In genomic region chr3:50345586-50345985, GRCh38 we compare ENCODE assay signal across 8 cellular contexts. TPM values are rescaled to one million over a fixed set of nuclear protein-coding genes. Genes with fewer than 3 reads are reported as not detected.
A peak's percentile ranks its signal among the peaks of the same experiment; 100 is the strongest.
DNase-seq lines count a peak whose midpoint lies in the region; ATAC-seq and TF ChIP-seq lines count a peak whose summit lies in the region.

Gene ZMYND10, minus strand, starts transcription at chr3:50345732. Its CDS starts 153 bp downstream, at chr3:50345579.

- H3K36me3 Mint-ChIP-seq in T-helper 17 cell (ENCODE audit: low read depth), result peaks cover 2% of the 10 kb centered on the region

- peak within 1 kb of the TSS; percentile 85 for H3K4me3 Mint-ChIP-seq in T-helper 17 cell

- intact Hi-C loops in spleen (cut with DNase I; ENCODE audit: low total_unique reads), result no loop called here

- TF ChIP-seq POLR2A in spleen (IDR thresholded peaks at IDR 0.05), result no peak

- in situ Hi-C loops in astrocyte of the cerebellum (cut with HindIII; ENCODE audit: low sequenced_read_pairs), result no loop called here

- WGBS in spleen, 5 donors, result 1 to 3% (median 2%) methylated on average over 24 to 35 of the region's 35 CpGs

- peak; percentile 11 to 31 for DNase-seq in NCI-H2081 (lab: John Stamatoyannopoulos, UW)
- DNase-seq in NCI-H2081 treated with DMSO at 0.1 percent for 48 hours (lab: John Stamatoyannopoulos, UW), result no peak
- DNase-seq in T-helper 17 cell, result peak; percentile 70 to 75 (median 70)
- no peak for DNase-seq in astrocyte of the cerebellum (ENCODE audit: low read depth)
- DNase-seq in spleen, result peak; percentile 93
- DNase-seq in SHP77 treated with DMSO at 0.1 percent for 48 hours (lab: John Stamatoyannopoulos, UW), result no peak

- H3K36me3 ChIP-seq in spleen, result peaks cover 0 to 23% (median 14%) of the 10 kb centered on the region in 6 donors

- no peaks in the 10 kb centered on the region for H3K27me3 Mint-ChIP-seq in T-helper 17 cell

- TF ChIP-seq CTCF in astrocyte of the cerebellum (IDR thresholded peaks at IDR 0.05; ENCODE audit: low read depth, low read length, missing control alignments) (no peak), spleen (IDR thresholded peaks at IDR 0.05 in 8 of 11, conservative IDR thresholded peaks at IDR 0.05 in 3 of 11) (no peak)

- H3K4me1 ChIP-seq in spleen, result peaks cover 15 to 93% (median 68%) of the 10 kb centered on the region in 6 donors

- H3K4me3 ChIP-seq in astrocyte of the cerebellum (ENCODE audit: low read depth, low read length) (peak within 1 kb of the TSS; percentile 51), iPS-11a (ENCODE audit: low read depth, low read length) (peak within 1 kb of the TSS; percentile 25), spleen (peak within 1 kb of the TSS in 6 of 8 donors; percentile 11 to 61 (median 30))

- peak; percentile 40 for ATAC-seq in T-helper 17 cell
- ATAC-seq in HG02884 (IDR thresholded peaks at IDR 0.05; ENCODE audit: unreplicated experiment), result no peak

- no peaks in the 10 kb centered on the region for H3K27me3 ChIP-seq in spleen (replicated peaks in 1 of 7)

- peak within 1 kb of the TSS in 1 of 8 donors; percentile 59 for H3K27ac ChIP-seq in spleen

- H3K9me3 ChIP-seq in T-helper 17 cell (ENCODE audit: control insufficient read depth, low read length, poor library complexity, severe bottlenecking), result no peaks in the 10 kb centered on the region
- H3K9me3 ChIP-seq in spleen, result no peaks in the 10 kb centered on the region

- H3K4me1 Mint-ChIP-seq in T-helper 17 cell, result peaks cover 33% of the 10 kb centered on the region

- peak within 1 kb of the TSS; percentile 24 for H3K27ac Mint-ChIP-seq in T-helper 17 cell

RNA-seq across cellular contexts. Expression of gene ZMYND10, which starts in this region (rescaled TPM):
- total RNA-seq in T-helper 17 cell (1 to 10 TPM; 1.1 to 1.3 TPM), spleen (1 to 10 TPM in 3 of 7 donors, under 1 TPM in 3, not detected in 1; 0.60 to 2.2 (median 1.1) TPM)
- 1 to 10 TPM in 2 of 3 donors, under 1 TPM in 1; 0.56 to 2.1 (median 1.6) TPM for polyA plus RNA-seq in spleen

Comparison
In these comparisons a context has a peak if more than half of its experiments do, and no peak if none do; other contexts are left out.
1. DNase-seq: peak in NCI-H2081 (2 of 2), T-helper 17 cell (3 of 3) and spleen (single experiment); none in NCI-H2081 treated with DMSO at 0.1 percent for 48 hours (single experiment), astrocyte of the cerebellum (single experiment) and SHP77 treated with DMSO at 0.1 percent for 48 hours (single experiment).
2. Peak in every context shown above with its lines, with median percentiles within 50 percentile points of each other: H3K4me3 ChIP-seq.